ENCODE assay signal across 2 cellular contexts in the genomic region with DNA sequence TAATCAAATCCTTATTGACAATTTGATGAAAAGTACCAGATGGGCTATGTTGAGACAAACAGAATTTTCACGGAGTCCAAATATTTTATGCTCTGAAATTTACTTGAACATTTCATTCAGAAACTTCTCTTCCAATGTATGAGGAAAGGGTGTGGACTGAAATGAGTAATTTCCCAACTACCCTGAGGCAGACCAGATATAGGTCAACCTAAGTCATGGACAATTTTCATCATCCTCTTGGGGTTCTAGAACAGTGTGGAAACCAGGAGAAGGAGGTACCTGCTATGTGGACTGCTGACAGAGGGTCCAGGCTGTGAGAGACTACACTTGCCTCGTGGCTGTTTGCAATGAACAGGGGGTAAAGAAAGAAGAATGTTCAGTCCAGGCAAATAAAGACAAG.
TF ChIP-seq lines count a peak whose summit lies in the region.

No MANE protein-coding gene starts in this region.

TF ChIP-seq in endothelial cell of umbilical vein, 7 proteins besides CTCF, POLR2A, EP300 and RAD21 (continued from another document):
- no peak for TF ChIP-seq MYC (IDR thresholded peaks at IDR 0.05; ENCODE audit: low read depth, low read length)
- TF ChIP-seq EZH2 (IDR thresholded peaks at IDR 0.05; ENCODE audit: borderline replicate concordance, low read depth, low read length, severe bottlenecking) = no peak
- no peak for TF ChIP-seq JUN (IDR thresholded peaks at IDR 0.05; ENCODE audit: borderline replicate concordance, insufficient read depth, insufficient read length, low read depth)
- no peak for TF ChIP-seq GATA2 (IDR thresholded peaks at IDR 0.05; ENCODE audit: insufficient read depth, insufficient read length, low read depth, low read length)
- TF ChIP-seq MAX (IDR thresholded peaks at IDR 0.05; ENCODE audit: insufficient read depth, insufficient read length) = no peak

TF ChIP-seq in GM12891, 5 proteins besides CTCF, POLR2A, EP300 and RAD21 (continued from another document):
- TF ChIP-seq POLR2AphosphoS5 (IDR thresholded peaks at IDR 0.05; ENCODE audit: low read depth, low read length) (no peak), SPI1 (IDR thresholded peaks at IDR 0.05; ENCODE audit: low read depth, low read length) (no peak), PAX5 (IDR thresholded peaks at IDR 0.05; ENCODE audit: insufficient read depth, low read length, severe bottlenecking) (no peak)
